ENCODE assay signal across 19 cellular contexts in the genomic region with DNA sequence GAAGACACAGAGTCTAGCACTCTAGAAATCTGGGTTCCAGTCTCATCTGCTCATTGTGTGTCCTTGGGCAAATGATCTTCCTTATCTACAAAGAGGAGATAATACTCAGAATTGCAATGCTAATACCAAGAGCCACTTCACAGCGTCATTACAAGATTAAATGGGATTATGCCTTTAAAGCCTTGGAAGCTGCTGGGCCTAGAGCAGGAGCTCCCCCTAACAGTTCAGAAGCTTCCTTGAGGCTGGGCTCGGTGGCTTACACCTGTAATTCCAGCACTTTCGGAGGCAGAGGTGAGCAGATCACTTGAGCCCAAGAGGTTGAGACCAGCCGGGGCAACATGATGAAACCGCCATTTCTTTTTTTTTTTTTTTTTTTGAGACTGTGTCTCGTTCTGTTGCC. TPM values are rescaled to one million over a fixed set of nuclear protein-coding genes. Genes with fewer than 3 reads are reported as not detected.
DNase-seq lines count a peak whose midpoint lies in the region; ATAC-seq lines count a peak whose summit lies in the region.
"Had no signal": no experiment of that assay in that cellular context is flagged by ENCODE, and none has a peak within 500 bp of the region (broad histone marks: within the 10 kb centered on the region; RNA-seq: fewer than 3 reads in every experiment).

No MANE protein-coding gene starts in this region.

- H3K9me3 Mint-ChIP-seq in T-helper 2 cell treated with Interferon-gamma antibody and Interleukin-4, amounts not matched to agents 5 μg/mL and 100 μg/mL, for 36 hours = no peaks in the 10 kb centered on the region
- peaks cover 7% of the 10 kb centered on the region for H3K9me3 Mint-ChIP-seq in stimulated activated memory B cell treated with anti-CD40 and anti-IgM and Interleukin-4, amounts not matched to agents 10 μg/mL and 1 μg/mL and 100 μg/mL, for 72 hours
- H3K9me3 Mint-ChIP-seq in activated naive CD4-positive, alpha-beta T cell treated with anti-CD3 and anti-CD28 coated beads, Interleukin-2, amount 50 U/mL, for 72 hours = no peaks in the 10 kb centered on the region

- H3K36me3 ChIP-seq in KOPT-K1 (ENCODE audit: insufficient read depth, low read length) = no peaks in the 10 kb centered on the region

- H3K4me3 Mint-ChIP-seq in T-helper 2 cell treated with Interferon-gamma antibody and Interleukin-4, amounts not matched to agents 5 μg/mL and 100 μg/mL, for 36 hours = no peak overlapping the region
- no peak overlapping the region for H3K4me3 Mint-ChIP-seq in stimulated activated memory B cell treated with anti-CD40 and anti-IgM and Interleukin-4, amounts not matched to agents 10 μg/mL and 1 μg/mL and 100 μg/mL, for 72 hours

- peak overlapping the region; percentile 21 for H3K27ac ChIP-seq in KOPT-K1 (ENCODE audit: low read depth, low read length, poor library complexity, severe bottlenecking)
- H3K27ac ChIP-seq: KMS-11, RWPE1 had no signal

- peaks cover 36% of the 10 kb centered on the region for H3K4me1 Mint-ChIP-seq in T-helper 2 cell treated with Interferon-gamma antibody and Interleukin-4, amounts not matched to agents 5 μg/mL and 100 μg/mL, for 36 hours (ENCODE audit: low read depth)
- H3K4me1 Mint-ChIP-seq in stimulated activated memory B cell treated with anti-CD40 and anti-IgM and Interleukin-4, amounts not matched to agents 10 μg/mL and 1 μg/mL and 100 μg/mL, for 72 hours = peaks cover 58% of the 10 kb centered on the region

- no peak for ATAC-seq in stimulated activated memory B cell treated with anti-CD40 and anti-IgM and Interleukin-4, amounts not matched to agents 10 μg/mL and 1 μg/mL and 100 μg/mL, for 72 hours
- no peak for ATAC-seq in activated naive CD4-positive, alpha-beta T cell treated with anti-CD3 and anti-CD28 coated beads, Interleukin-2, amount 50 U/mL, for 72 hours
- ATAC-seq in HG02981 (IDR thresholded peaks at IDR 0.05; ENCODE audit: unreplicated experiment) = no peak
- ATAC-seq: PC-3 had no signal

- peak overlapping the region; percentile 7 for H3K27ac Mint-ChIP-seq in T-helper 2 cell treated with Interferon-gamma antibody and Interleukin-4, amounts not matched to agents 5 μg/mL and 100 μg/mL, for 36 hours
- peak overlapping the region; percentile 77 for H3K27ac Mint-ChIP-seq in stimulated activated memory B cell treated with anti-CD40 and anti-IgM and Interleukin-4, amounts not matched to agents 10 μg/mL and 1 μg/mL and 100 μg/mL, for 72 hours
- peak overlapping the region in 1 of 2 donors; percentile 36 for H3K27ac Mint-ChIP-seq in activated naive CD4-positive, alpha-beta T cell treated with anti-CD3 and anti-CD28 coated beads, Interleukin-2, amount 50 U/mL, for 72 hours

- H3K27me3 Mint-ChIP-seq in T-helper 2 cell treated with Interferon-gamma antibody and Interleukin-4, amounts not matched to agents 5 μg/mL and 100 μg/mL, for 36 hours (ENCODE audit: low read depth) = no peaks in the 10 kb centered on the region
- no peaks in the 10 kb centered on the region for H3K27me3 Mint-ChIP-seq in stimulated activated memory B cell treated with anti-CD40 and anti-IgM and Interleukin-4, amounts not matched to agents 10 μg/mL and 1 μg/mL and 100 μg/mL, for 72 hours

- no peaks in the 10 kb centered on the region for H3K9me3 ChIP-seq in KOPT-K1 (ENCODE audit: insufficient read depth, low read length, poor library complexity, severe bottlenecking)

- intact Hi-C loops in posterior cingulate gyrus (cut with DNase I) = no loop called here

- no peak for DNase-seq in T-helper 2 cell treated with Interferon-gamma antibody and Interleukin-4, amounts not matched to agents 5 μg/mL and 100 μg/mL, for 36 hours (ENCODE audit: low spot score)
- DNase-seq in T-helper 2 cell (no peak), amniotic epithelial cell (ENCODE audit: low read depth) (peak; percentile 16), posterior cingulate gyrus (no peak)
- DNase-seq in activated naive CD4-positive, alpha-beta T cell treated with anti-CD3 and anti-CD28 coated beads, Interleukin-2, amount 50 U/mL, for 72 hours (ENCODE audit: low spot score in 2 of 2) = no peak
- DNase-seq: 8988T; C1 segment of cervical spinal cord; GOT3; NCI-H1092; NCI-H146; NCI-H2081; NCI-H510A treated with DMSO at 0.1 percent for 48 hours; NK-92 treated with Interleukin-12 subunit alpha and Interleukin-12 subunit beta, amount 100 ng/mL, for 24 hours; PC-3 had no signal

- no peaks in the 10 kb centered on the region for H3K36me3 Mint-ChIP-seq in T-helper 2 cell treated with Interferon-gamma antibody and Interleukin-4, amounts not matched to agents 5 μg/mL and 100 μg/mL, for 36 hours (ENCODE audit: low read depth)
- H3K36me3 Mint-ChIP-seq in stimulated activated memory B cell treated with anti-CD40 and anti-IgM and Interleukin-4, amounts not matched to agents 10 μg/mL and 1 μg/mL and 100 μg/mL, for 72 hours = no peaks in the 10 kb centered on the region
- H3K36me3 Mint-ChIP-seq in activated naive CD4-positive, alpha-beta T cell treated with anti-CD3 and anti-CD28 coated beads, Interleukin-2, amount 50 U/mL, for 72 hours = no peaks in the 10 kb centered on the region

RNA-seq across cellular contexts. Expression of a gene that starts 27.6 kb away (rescaled TPM):
- 100 to 1,000 TPM; 114 to 116 TPM for total RNA-seq in activated naive CD4-positive, alpha-beta T cell treated with anti-CD3 and anti-CD28 coated beads, Interleukin-2, amount 50 U/mL, for 72 hours

RNA-seq across cellular contexts. Expression of a gene that starts 34.7 kb away (rescaled TPM):
- total RNA-seq in activated naive CD4-positive, alpha-beta T cell treated with anti-CD3 and anti-CD28 coated beads, Interleukin-2, amount 50 U/mL, for 72 hours = 100 to 1,000 TPM in 1 of 2 donors, 10 to 100 TPM in 1; 99.3 to 159 TPM

RNA-seq across cellular contexts. Expression of a gene that starts 37.7 kb away (rescaled TPM):
- total RNA-seq in activated naive CD4-positive, alpha-beta T cell treated with anti-CD3 and anti-CD28 coated beads, Interleukin-2, amount 50 U/mL, for 72 hours = 10 to 100 TPM; 20.7 to 24.3 TPM
